In the genomic region with DNA sequence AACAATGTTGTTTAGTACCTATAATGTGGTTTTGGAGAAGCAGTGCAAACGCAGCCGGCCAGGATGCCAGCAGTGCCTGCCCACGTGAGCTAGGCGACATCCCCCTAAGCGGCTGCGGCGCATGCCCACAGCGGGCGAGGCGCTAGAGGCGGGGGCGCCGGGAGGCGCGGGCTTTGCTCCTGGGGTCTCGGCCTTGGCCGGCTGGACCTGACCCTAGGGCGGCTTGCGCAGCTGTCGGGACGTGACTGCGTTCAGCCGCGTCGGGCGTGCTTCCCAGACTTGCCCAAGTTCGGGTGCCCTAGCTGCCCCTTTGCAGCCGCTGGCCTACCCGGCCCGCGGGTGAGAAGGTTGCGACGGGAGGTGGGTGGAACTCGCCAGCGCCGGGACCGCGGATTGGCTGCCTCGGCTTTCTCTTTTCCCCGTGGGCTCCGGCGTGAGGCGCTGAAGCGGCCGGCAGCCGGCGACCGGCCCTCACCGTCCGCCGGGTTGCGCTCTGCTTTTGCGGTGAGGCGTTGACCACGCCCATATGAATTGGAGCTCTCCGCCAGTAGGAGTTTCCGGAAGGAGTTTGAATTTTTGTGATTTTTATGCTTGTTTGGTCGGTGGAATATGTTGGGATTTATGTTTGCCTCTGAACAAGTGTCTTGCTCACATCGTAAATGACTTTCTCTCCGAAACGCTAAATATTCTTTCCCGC, we compare ENCODE assay signal across 8 cellular contexts. TPM values are rescaled to one million over a fixed set of nuclear protein-coding genes. Genes with fewer than 3 reads are reported as not detected.
DNase-seq lines count a peak whose midpoint lies in the region; ATAC-seq and TF ChIP-seq lines count a peak whose summit lies in the region.

A gene (plus strand): TSS at position 122 of the 697 bp plus-strand sequence. CDS start 599 bp downstream, outside the sequence.

- no peak for TF ChIP-seq CTCF in WTC11 (IDR thresholded peaks at IDR 0.05)

- peak; percentile 94 for DNase-seq in AG08396 (ENCODE audit: low spot score)
- DNase-seq in NCI-H2227 (lab: John Stamatoyannopoulos, UW; ENCODE audit: unreplicated experiment), result peak; percentile 93
- peak; percentile 86 for DNase-seq in WTC11 (ENCODE audit: low spot score)
- DNase-seq in caudate nucleus (lab: John Stamatoyannopoulos, UW), result peak; percentile 39 to 99 (median 89)
- DNase-seq in iris pigment epithelial cell (ENCODE audit: low read depth), result peak; percentile 93
- peak; percentile 67 to 72 for DNase-seq in stimulated activated CD4-positive, alpha-beta T cell treated with anti-CD3 and anti-CD28 coated beads, Interleukin-12 subunit alpha, Interleukin-12 subunit beta, amount 100 ng/mL, for 24 hours (ENCODE audit: low read depth in 2 of 2)

- no peaks in the 10 kb centered on the region for H3K36me3 Mint-ChIP-seq in WTC11

- CTCF ChIA-PET in WTC11 (lab: Charles Lee), result interaction anchor here (0.8 to 3.6 kb wide), 6 partner anchors 10 to 63 kb away, joined by 3 to 41 read pairs (median 4); a partner anchor contains a TSS

- ATAC-seq in GM18907 (IDR thresholded peaks at IDR 0.05; ENCODE audit: unreplicated experiment) (peak; percentile 94), HG03159 (IDR thresholded peaks at IDR 0.05; ENCODE audit: unreplicated experiment) (peak; percentile 85), WTC11 (peak; percentile 95)

- peak within 1 kb of the TSS; percentile 99 for H3K27ac Mint-ChIP-seq in WTC11

- no peaks in the 10 kb centered on the region for H3K9me3 Mint-ChIP-seq in WTC11

- POLR2A ChIA-PET in WTC11 (lab: Charles Lee), result interaction anchor here (0.7 to 4.3 kb wide), 5 partner anchors 10 to 68 kb away, joined by 3 to 45 read pairs (median 8); a partner anchor contains a TSS

- peak within 1 kb of the TSS; percentile 96 for H3K27ac ChIP-seq in caudate nucleus (ENCODE audit: low read depth, low read length)

- H3K27me3 Mint-ChIP-seq in WTC11 (ENCODE audit: low read depth), result no peaks in the 10 kb centered on the region

- peak within 1 kb of the TSS; percentile 95 for H3K4me3 Mint-ChIP-seq in WTC11

- peaks cover 14% of the 10 kb centered on the region for H3K4me1 Mint-ChIP-seq in WTC11

TF ChIP-seq in WTC11, 78 proteins besides CTCF, POLR2A, EP300 and RAD21 (continues in another document):
- TF ChIP-seq ZNF263 (CRISPR knock-in tag; IDR thresholded peaks at IDR 0.05; ENCODE audit: low read depth) (no peak), SMAD4 (CRISPR knock-in tag; IDR thresholded peaks at IDR 0.05) (0 out of 2 replicates have a peak, but pooled peaks have one; percentile 38), ZNF671 (CRISPR knock-in tag; IDR thresholded peaks at IDR 0.05) (no peak), ZNF121 (CRISPR knock-in tag; IDR thresholded peaks at IDR 0.05) (peak; percentile 69; the same call in 1 of the 2 replicates), PRRX2 (CRISPR knock-in tag; IDR thresholded peaks at IDR 0.05) (no peak), ZNF232 (CRISPR knock-in tag; IDR thresholded peaks at IDR 0.05) (peak; percentile 68; the same call in 1 of the 2 replicates), TP53 (CRISPR knock-in tag; IDR thresholded peaks at IDR 0.05) (0 out of 2 replicates have a peak, but pooled peaks have one; percentile 57), OVOL2 (CRISPR knock-in tag; IDR thresholded peaks at IDR 0.05; ENCODE audit: borderline replicate concordance) (no peak), NFATC4 (CRISPR knock-in tag; IDR thresholded peaks at IDR 0.05) (no peak), ZNF317 (CRISPR knock-in tag; IDR thresholded peaks at IDR 0.05; ENCODE audit: borderline replicate concordance, low read depth) (no peak), EMX1 (CRISPR knock-in tag; IDR thresholded peaks at IDR 0.05) (no peak)
- TF ChIP-seq, protein P1, sequence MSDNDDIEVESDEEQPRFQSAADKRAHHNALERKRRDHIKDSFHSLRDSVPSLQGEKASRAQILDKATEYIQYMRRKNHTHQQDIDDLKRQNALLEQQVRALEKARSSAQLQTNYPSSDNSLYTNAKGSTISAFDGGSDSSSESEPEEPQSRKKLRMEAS (CRISPR knock-in tag; IDR thresholded peaks at IDR 0.05), result peak; percentile 95
- TF ChIP-seq, protein P2, sequence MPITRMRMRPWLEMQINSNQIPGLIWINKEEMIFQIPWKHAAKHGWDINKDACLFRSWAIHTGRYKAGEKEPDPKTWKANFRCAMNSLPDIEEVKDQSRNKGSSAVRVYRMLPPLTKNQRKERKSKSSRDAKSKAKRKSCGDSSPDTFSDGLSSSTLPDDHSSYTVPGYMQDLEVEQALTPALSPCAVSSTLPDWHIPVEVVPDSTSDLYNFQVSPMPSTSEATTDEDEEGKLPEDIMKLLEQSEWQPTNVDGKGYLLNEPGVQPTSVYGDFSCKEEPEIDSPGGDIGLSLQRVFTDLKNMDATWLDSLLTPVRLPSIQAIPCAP (CRISPR knock-in tag; IDR thresholded peaks at IDR 0.05), result no peak; the same call in 1 of the 2 replicates
- TF ChIP-seq, protein P3, sequence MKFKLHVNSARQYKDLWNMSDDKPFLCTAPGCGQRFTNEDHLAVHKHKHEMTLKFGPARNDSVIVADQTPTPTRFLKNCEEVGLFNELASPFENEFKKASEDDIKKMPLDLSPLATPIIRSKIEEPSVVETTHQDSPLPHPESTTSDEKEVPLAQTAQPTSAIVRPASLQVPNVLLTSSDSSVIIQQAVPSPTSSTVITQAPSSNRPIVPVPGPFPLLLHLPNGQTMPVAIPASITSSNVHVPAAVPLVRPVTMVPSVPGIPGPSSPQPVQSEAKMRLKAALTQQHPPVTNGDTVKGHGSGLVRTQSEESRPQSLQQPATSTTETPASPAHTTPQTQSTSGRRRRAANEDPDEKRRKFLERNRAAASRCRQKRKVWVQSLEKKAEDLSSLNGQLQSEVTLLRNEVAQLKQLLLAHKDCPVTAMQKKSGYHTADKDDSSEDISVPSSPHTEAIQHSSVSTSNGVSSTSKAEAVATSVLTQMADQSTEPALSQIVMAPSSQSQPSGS (CRISPR knock-in tag; IDR thresholded peaks at IDR 0.05; ENCODE audit: borderline replicate concordance, low read depth), result no peak
- TF ChIP-seq, protein P4, sequence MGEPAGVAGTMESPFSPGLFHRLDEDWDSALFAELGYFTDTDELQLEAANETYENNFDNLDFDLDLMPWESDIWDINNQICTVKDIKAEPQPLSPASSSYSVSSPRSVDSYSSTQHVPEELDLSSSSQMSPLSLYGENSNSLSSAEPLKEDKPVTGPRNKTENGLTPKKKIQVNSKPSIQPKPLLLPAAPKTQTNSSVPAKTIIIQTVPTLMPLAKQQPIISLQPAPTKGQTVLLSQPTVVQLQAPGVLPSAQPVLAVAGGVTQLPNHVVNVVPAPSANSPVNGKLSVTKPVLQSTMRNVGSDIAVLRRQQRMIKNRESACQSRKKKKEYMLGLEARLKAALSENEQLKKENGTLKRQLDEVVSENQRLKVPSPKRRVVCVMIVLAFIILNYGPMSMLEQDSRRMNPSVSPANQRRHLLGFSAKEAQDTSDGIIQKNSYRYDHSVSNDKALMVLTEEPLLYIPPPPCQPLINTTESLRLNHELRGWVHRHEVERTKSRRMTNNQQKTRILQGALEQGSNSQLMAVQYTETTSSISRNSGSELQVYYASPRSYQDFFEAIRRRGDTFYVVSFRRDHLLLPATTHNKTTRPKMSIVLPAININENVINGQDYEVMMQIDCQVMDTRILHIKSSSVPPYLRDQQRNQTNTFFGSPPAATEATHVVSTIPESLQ (CRISPR knock-in tag; IDR thresholded peaks at IDR 0.05), result no peak
- TF ChIP-seq, protein P5, sequence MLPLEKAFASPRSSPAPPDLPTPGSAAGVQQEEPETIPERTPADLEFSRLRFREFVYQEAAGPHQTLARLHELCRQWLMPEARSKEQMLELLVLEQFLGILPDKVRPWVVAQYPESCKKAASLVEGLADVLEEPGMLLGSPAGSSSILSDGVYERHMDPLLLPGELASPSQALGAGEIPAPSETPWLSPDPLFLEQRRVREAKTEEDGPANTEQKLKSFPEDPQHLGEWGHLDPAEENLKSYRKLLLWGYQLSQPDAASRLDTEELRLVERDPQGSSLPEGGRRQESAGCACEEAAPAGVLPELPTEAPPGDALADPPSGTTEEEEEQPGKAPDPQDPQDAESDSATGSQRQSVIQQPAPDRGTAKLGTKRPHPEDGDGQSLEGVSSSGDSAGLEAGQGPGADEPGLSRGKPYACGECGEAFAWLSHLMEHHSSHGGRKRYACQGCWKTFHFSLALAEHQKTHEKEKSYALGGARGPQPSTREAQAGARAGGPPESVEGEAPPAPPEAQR (CRISPR knock-in tag; IDR thresholded peaks at IDR 0.05), result no peak
- TF ChIP-seq, protein P6, sequence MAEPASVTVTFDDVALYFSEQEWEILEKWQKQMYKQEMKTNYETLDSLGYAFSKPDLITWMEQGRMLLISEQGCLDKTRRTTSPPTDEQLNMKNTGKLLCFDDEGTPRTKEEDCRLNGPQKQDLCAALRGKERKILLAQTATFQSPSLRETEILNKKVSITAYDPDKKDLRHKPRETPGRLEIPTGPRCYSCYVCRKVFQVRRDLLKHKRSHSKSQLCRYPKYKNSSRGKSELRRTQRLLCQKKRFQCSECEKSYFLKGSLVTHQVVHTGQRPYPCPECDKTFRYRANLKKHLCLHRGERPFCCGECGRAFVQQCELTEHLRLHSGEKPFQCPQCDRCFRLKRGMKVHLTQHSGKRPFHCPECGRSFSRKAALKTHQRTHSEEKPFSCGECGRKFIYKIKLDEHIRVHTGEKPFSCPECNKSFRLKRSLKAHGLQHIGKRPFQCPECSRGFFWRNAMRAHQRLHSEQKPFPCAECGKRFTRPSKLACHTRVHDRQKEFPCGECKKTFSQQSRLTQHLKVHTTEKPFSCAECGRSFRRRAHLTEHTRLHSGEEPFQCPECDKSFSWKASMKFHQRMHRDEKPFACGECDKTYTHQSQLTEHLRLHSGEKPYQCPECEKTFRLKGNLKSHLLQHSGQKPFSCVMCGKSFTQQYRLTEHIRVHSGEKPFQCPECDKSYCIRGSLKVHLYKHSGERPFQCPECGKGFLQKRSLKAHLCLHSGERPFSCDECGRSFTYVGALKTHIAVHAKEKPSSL (CRISPR knock-in tag; conservative IDR thresholded peaks at IDR 0.05), result no peak

RNA-seq across cellular contexts. Expression of the gene that starts here (rescaled TPM):
- total RNA-seq in WTC11 (2021), result 10.7 to 15.6 TPM (median 11.7 TPM) in 3 replicates

Comparison
In these comparisons a context has a peak if more than half of its experiments do, and no peak if none do; other contexts are left out.
1. Peak in every context shown above with its lines: DNase-seq, ATAC-seq and H3K27ac ChIP-seq.